Comparison of ENCODE assay signal across 1 cellular context in the genomic region with DNA sequence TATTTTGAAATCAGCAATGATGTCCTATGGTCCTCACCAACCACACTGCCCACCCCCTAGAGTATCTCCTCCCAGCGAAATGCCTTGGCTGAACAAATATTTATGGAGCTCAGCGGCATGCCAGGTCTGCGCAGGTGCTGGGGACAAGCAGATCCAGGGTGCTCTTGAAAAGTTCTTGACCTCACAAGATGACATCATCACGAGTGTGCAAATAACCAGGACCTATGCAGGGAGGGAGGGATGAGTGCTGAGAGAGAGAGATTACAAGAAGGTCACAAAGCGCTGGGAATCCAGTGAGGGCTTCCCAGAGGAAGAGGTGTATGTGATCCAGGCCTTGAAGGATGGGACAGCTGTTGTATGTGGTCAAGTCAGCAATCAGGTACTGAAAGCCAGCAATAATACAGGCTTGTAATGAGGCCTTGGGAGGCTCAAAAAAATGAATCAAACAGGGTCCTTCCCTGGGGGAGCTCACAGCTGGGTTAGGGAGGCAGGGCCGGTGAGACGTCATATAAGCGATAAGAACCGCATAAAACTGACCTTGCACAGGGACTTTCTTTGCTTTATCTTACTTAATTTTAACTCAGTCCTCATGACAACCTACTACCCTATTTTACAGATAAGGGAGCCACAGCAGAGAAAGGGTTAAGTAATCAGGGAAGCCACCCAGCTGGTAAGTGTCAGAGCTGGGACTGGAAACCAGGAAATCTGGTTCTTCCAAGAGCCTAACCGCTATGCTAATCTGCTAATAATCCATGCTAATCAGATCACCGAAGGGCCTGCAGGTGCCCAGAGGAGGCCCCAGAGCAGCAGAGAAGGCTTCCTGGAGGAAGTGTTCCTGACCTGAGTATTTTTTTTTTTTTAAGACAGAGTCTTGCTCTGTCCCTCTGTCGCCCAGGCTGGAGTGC.
TF ChIP-seq lines count a peak whose summit lies in the region.

No MANE protein-coding gene starts in this region.

TF ChIP-seq in HEK293, 187 proteins besides CTCF, POLR2A, EP300 and RAD21 (continued from another document):
- TF ChIP-seq ZNF518A (tag by site-specific recombination; conservative IDR thresholded peaks at IDR 0.05; ENCODE audit: low read depth) (no peak), ZIC2 (tag by site-specific recombination; IDR thresholded peaks at IDR 0.05) (peak; percentile 64), SALL2 (tag by site-specific recombination; IDR thresholded peaks at IDR 0.05; ENCODE audit: borderline replicate concordance) (no peak), ZSCAN4 (tag by site-specific recombination; IDR thresholded peaks at IDR 0.05) (no peak), ZNF341 (tag by site-specific recombination; IDR thresholded peaks at IDR 0.05; ENCODE audit: low read depth) (peak; percentile 33), KLF17 (tag by site-specific recombination; IDR thresholded peaks at IDR 0.05) (0 out of 2 replicates have a peak, but pooled peaks have one; percentile 36), ZNF239 (tag by site-specific recombination; IDR thresholded peaks at IDR 0.05) (no peak), ZNF175 (tag by site-specific recombination; IDR thresholded peaks at IDR 0.05) (no peak)
